8 cellular contexts compared by ENCODE assay signal in the genomic region with DNA sequence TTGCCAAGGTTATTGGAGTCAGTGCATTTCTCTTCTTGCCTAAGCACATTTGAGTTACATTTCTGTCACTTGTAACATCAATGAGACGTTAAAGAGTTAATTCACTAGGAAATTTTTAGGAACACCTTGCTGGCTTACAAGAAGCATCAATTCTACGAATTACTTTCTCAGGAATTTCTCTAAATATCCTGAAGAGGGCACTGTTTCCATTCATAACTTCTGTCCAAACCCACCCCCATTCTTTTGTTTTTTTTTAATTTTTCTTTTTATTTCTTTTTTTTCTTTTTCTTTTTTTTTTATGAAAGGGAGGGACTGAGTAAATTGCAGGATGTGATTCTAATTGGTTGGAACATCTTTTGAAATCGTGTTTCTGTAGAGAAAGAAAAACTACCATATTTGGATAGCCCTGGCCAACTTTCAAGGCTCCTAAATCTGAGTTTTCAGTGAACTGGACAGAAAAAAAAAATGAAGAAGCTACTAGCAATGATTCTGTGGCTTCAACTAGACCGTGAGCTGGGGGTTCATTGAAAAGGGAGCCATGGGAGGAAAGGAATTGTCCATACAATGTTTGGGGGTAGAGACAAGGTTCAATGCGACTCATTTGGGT.
DNase-seq lines count a peak whose midpoint lies in the region; ATAC-seq and TF ChIP-seq lines count a peak whose summit lies in the region.

No MANE protein-coding gene starts in this region.

- H3K4me3 ChIP-seq in heart right ventricle (no peak overlapping the region), PC-9 (no peak overlapping the region), esophagus muscularis mucosa (no peak overlapping the region)

- H3K36me3 ChIP-seq in heart right ventricle (no peaks in the 10 kb centered on the region), PC-9 (ENCODE audit: low read depth) (no peaks in the 10 kb centered on the region), esophagus muscularis mucosa (no peaks in the 10 kb centered on the region)

- H3K27me3 Mint-ChIP-seq in type B pancreatic cell: no peaks in the 10 kb centered on the region

- no peak for ATAC-seq in heart right ventricle
- ATAC-seq in left cardiac atrium: no peak
- no peak for ATAC-seq in HG02938 (IDR thresholded peaks at IDR 0.05; ENCODE audit: unreplicated experiment)

- H3K27me3 ChIP-seq in heart right ventricle: peaks cover 0 to 46% (median 30%) of the 10 kb centered on the region in 7 donors
- H3K27me3 ChIP-seq in PC-9 (ENCODE audit: insufficient read depth, low read depth): no peaks in the 10 kb centered on the region
- peaks cover 0 to 16% (median 0%) of the 10 kb centered on the region in 4 donors for H3K27me3 ChIP-seq in esophagus muscularis mucosa

- no peak for TF ChIP-seq POLR2A in esophagus muscularis mucosa (IDR thresholded peaks at IDR 0.05; ENCODE audit: low read depth)

- H4K20me1 ChIP-seq in PC-9 (ENCODE audit: insufficient read depth): no peaks in the 10 kb centered on the region

- CTCF ChIA-PET in PC-9 (lab: Charles Lee): no interaction called here

- no peaks in the 10 kb centered on the region for H3K4me1 ChIP-seq in heart right ventricle
- H3K4me1 ChIP-seq in PC-9 (replicated peaks; ENCODE audit: insufficient read depth): no peaks in the 10 kb centered on the region
- no peaks in the 10 kb centered on the region for H3K4me1 ChIP-seq in esophagus muscularis mucosa

- POLR2A ChIA-PET in PC-9 (lab: Charles Lee; ENCODE audit: unreplicated experiment): no interaction called here

- no peaks in the 10 kb centered on the region for H3F3A ChIP-seq in PC-9 (ENCODE audit: insufficient read depth, low read depth)

- H3K27ac Mint-ChIP-seq in type B pancreatic cell: no peak overlapping the region

- H3K79me2 ChIP-seq in PC-9 (ENCODE audit: low read depth): no peaks in the 10 kb centered on the region

- no peaks in the 10 kb centered on the region for H3K36me3 Mint-ChIP-seq in type B pancreatic cell

- H3K9me2 ChIP-seq in PC-9 (ENCODE audit: insufficient read depth): no peaks in the 10 kb centered on the region

- TF ChIP-seq CTCF in heart right ventricle (IDR thresholded peaks at IDR 0.05): peak in 8 of 9 donors; percentile 13 to 61 (median 45)
- peak; percentile 58 for TF ChIP-seq CTCF in PC-9 (conservative IDR thresholded peaks at IDR 0.05)
- peak; percentile 23 to 46 (median 27) for TF ChIP-seq CTCF in esophagus muscularis mucosa (IDR thresholded peaks at IDR 0.05)
- TF ChIP-seq CTCF in type B pancreatic cell (conservative IDR thresholded peaks at IDR 0.05): peak; percentile 73

- no TSS peak for BruUV-seq in PC-9 (replicated peaks; lab: Mats Ljungman, UMichigan)

- H3K4me2 ChIP-seq in PC-9: no peak overlapping the region

- H3K4me3 Mint-ChIP-seq in type B pancreatic cell: no peak overlapping the region

- no peaks in the 10 kb centered on the region for H3K9me3 Mint-ChIP-seq in type B pancreatic cell

- H3K4me1 Mint-ChIP-seq in type B pancreatic cell (ENCODE audit: unreplicated experiment): peaks cover under 1% of the 10 kb centered on the region

- DNase-seq in heart right ventricle (no peak), left cardiac atrium (no peak), PC-9 (no peak), esophagus muscularis mucosa (ENCODE audit: extremely low spot score) (no peak), type B pancreatic cell (ENCODE audit: extremely low spot score, unreplicated experiment) (no peak), NK-92 (lab: John Stamatoyannopoulos, UW; ENCODE audit: unreplicated experiment) (no peak), H4 (ENCODE audit: low spot score) (no peak)

- no peak for TF ChIP-seq EP300 in esophagus muscularis mucosa (IDR thresholded peaks at IDR 0.05)

- intact Hi-C loops in heart right ventricle (cut with DNase I) (no loop called here), left cardiac atrium (cut with DNase I) (no loop called here), PC-9 (cut with micrococcal nuclease; ENCODE audit: unreplicated experiment) (no loop called here), esophagus muscularis mucosa (cut with DNase I) (no loop called here)

- H3K27ac ChIP-seq in heart right ventricle (no peak overlapping the region), PC-9 (no peak overlapping the region), esophagus muscularis mucosa (replicated peaks in 1 of 4) (no peak overlapping the region)

- no peak overlapping the region for H2AFZ ChIP-seq in PC-9

- 28 to 30% methylated on average over 5 of the region's 5 CpGs for WGBS in heart right ventricle, 2 donors
- WGBS in esophagus muscularis mucosa: 36% methylated on average over 5 of the region's 5 CpGs

- H3K9me3 ChIP-seq in heart right ventricle: no peaks in the 10 kb centered on the region
- no peaks in the 10 kb centered on the region for H3K9me3 ChIP-seq in PC-9 (ENCODE audit: insufficient read depth, low read depth)
- no peaks in the 10 kb centered on the region for H3K9me3 ChIP-seq in esophagus muscularis mucosa
